ENCODE assay signal across 22 cellular contexts in genomic region chr17:8029121-8029520, GRCh38. TPM values are rescaled to one million over a fixed set of nuclear protein-coding genes. Genes with fewer than 3 reads are reported as not detected.
A peak's percentile ranks its signal among the peaks of the same experiment; 100 is the strongest.
DNase-seq lines count a peak whose midpoint lies in the region; ATAC-seq, FAIRE-seq and TF ChIP-seq lines count a peak whose summit lies in the region.
"Had no signal": no experiment of that assay in that cellular context is flagged by ENCODE, and none has a peak within 500 bp of the region (broad histone marks: within the 10 kb centered on the region; RNA-seq: fewer than 3 reads in every experiment).

No MANE protein-coding gene starts in this region.

- H2AFZ ChIP-seq in K562 (ENCODE audit: low read depth, low read length): no peak overlapping the region

- no peaks in the 10 kb centered on the region for H3K79me2 ChIP-seq in K562 (ENCODE audit: control insufficient read depth, insufficient read depth, low read length)

- no peak for TF ChIP-seq RAD21 in K562 (CRISPR knock-in tag; conservative IDR thresholded peaks at IDR 0.05 in 1 of 2, IDR thresholded peaks at IDR 0.05 in 1 of 2)

- ATAC-seq in K562 (no peak; the same call in 2 of the 3 replicates), HG02623 (IDR thresholded peaks at IDR 0.05; ENCODE audit: unreplicated experiment) (no peak), HG02884 (IDR thresholded peaks at IDR 0.05; ENCODE audit: unreplicated experiment) (no peak)
- ATAC-seq: effector memory CD8-positive, alpha-beta T cell had no signal

- in situ Hi-C loops in K562 (cut with MboI): no loop called here

- TF ChIP-seq EP300 in K562 (IDR thresholded peaks at IDR 0.05; ENCODE audit: low read length): no peak

- H3K9me3 ChIP-seq in K562 (replicated peaks; ENCODE audit: control insufficient read depth, insufficient read depth, low read depth, low read length): no peaks in the 10 kb centered on the region
- H3K9me3 ChIP-seq: prostate gland had no signal

- intact Hi-C loops in K562 (cut with micrococcal nuclease): no loop called here

- no peaks in the 10 kb centered on the region for H4K20me1 ChIP-seq in K562 (replicated peaks; ENCODE audit: control insufficient read depth, insufficient read depth, low read length)

- POLR2A ChIA-PET in K562 (lab: Yijun Ruan, JAX): interaction anchor here (1.0 kb wide), 1 partner anchor 132 kb away, joined by 3 read pairs; no protein-coding TSS in a partner anchor

- 0% methylated on average over 5 of the region's 5 CpGs for WGBS in K562 (ENCODE audit: insufficient coverage, low coverage, missing lambda C conversion rate)

- no peaks in the 10 kb centered on the region; a peak in 1 of 5 replicates for H3K4me1 ChIP-seq in K562 (replicated peaks in 1 of 2; ENCODE audit: control insufficient read depth in 2 of 2, insufficient read depth in 2 of 2, low read length in 2 of 2)

- H3K4me2 ChIP-seq in K562 (ENCODE audit: insufficient read depth, low read length): no peak overlapping the region

- H3K9ac ChIP-seq in K562 (ENCODE audit: insufficient read depth in 1 of 2, low read depth in 2 of 2, low read length in 2 of 2): no peak overlapping the region

- TF ChIP-seq CTCF in AG09309 (IDR thresholded peaks at IDR 0.05; ENCODE audit: control insufficient read depth, insufficient read depth, low read depth, low read length, missing control alignments) (no peak), K562 (IDR thresholded peaks at IDR 0.05 in 2 of 3, conservative IDR thresholded peaks at IDR 0.05 in 1 of 3; ENCODE audit: insufficient read depth in 2 of 3, low read depth in 1 of 3, low read length in 3 of 3) (no peak)

- CTCF ChIA-PET in K562 (lab: Yijun Ruan, JAX; ENCODE audit: low intra/inter-chr PET ratio): no interaction called here

- peaks cover 0 to 14% of the 10 kb centered on the region in 2 experiments; a peak in 2 of 5 replicates for H3K27me3 ChIP-seq in K562 (ENCODE audit: control insufficient read depth in 2 of 2, insufficient read depth in 2 of 2, low read length in 2 of 2)

- H3K36me3 ChIP-seq in K562 (ENCODE audit: control insufficient read depth, insufficient read depth, low read length): no peaks in the 10 kb centered on the region
- H3K36me3 ChIP-seq: prostate gland had no signal

- no peak for TF ChIP-seq POLR2A in K562 (conservative IDR thresholded peaks at IDR 0.05)

- H3K4me3 ChIP-seq in AG09309 (ENCODE audit: control insufficient read depth, low read depth, low read length) (no peak overlapping the region), K562 (no peak overlapping the region)
- H3K4me3 ChIP-seq: prostate gland had no signal

- H3K9me1 ChIP-seq in K562 (ENCODE audit: control insufficient read depth, insufficient read depth, low read length): no peaks in the 10 kb centered on the region

- DNase-seq in AG09309 (ENCODE audit: low read depth) (peak; percentile 11), HPDE6-E6E7 (ENCODE audit: extremely low spot score) (peak; percentile 36), K562 (ENCODE audit: extremely low read depth in 1 of 4, low spot score in 3 of 4) (no peak), islet precursor cell (peak; percentile 74), 8988T (no peak), epidermal melanocyte (ENCODE audit: insufficient read length, low spot score) (no peak)
- DNase-seq: anterior cingulate cortex; CD4-positive, alpha-beta T cell; DMS79; effector memory CD8-positive, alpha-beta T cell; hippocampal formation; NCI-H1417; NCI-H524 treated with DMSO at 0.1 percent for 48 hours; nephron progenitor cell; SHP77 treated with DMSO at 0.1 percent for 48 hours had no signal

- FAIRE-seq in K562 (lab: Jason Lieb, UNC): no peak

- no peak overlapping the region for H3K27ac ChIP-seq in K562 (ENCODE audit: extremely low read depth, low read depth, low read length)
- H3K27ac ChIP-seq: prostate gland, VCaP had no signal

- BruUV-seq in K562 (replicated peaks; lab: Mats Ljungman, UMichigan): no TSS peak

TF ChIP-seq in K562, 482 proteins besides CTCF, POLR2A, EP300 and RAD21:
- TF ChIP-seq MCM2 (IDR thresholded peaks at IDR 0.05; ENCODE audit: low read depth) (no peak), CBX1 (IDR thresholded peaks at IDR 0.05; ENCODE audit: low read depth) (no peak), NFE2 (IDR thresholded peaks at IDR 0.05; ENCODE audit: low read depth) (peak; percentile 28; the same call in 1 of the 2 replicates)

RNA-seq across cellular contexts. Expression of gene ALOX15B, which starts 9.7 kb away (rescaled TPM):
- not detected in 2 replicates for total RNA-seq in K562 (2011; cell fraction: chromatin; rRNA removed; ENCODE audit: low replicate concordance)
- total RNA-seq in K562 (2011; cell fraction: nucleolus; rRNA removed): not detected in 2 replicates
- not detected in 2 replicates for total RNA-seq in K562 (2011; cell fraction: nucleoplasm; rRNA removed)
- total RNA-seq in K562 (2014; rRNA removed) (not detected in 2 replicates), K562 (2014; rRNA removed; fragmentation: Illumina TruSeq; extraction: Trizol) (not detected in 2 replicates), K562 (2015; rRNA removed; fragmentation: Illumina TruSeq; extraction: Trizol) (not detected in 2 replicates), K562 (2021) (0.04 and 0.07 TPM in 2 replicates)
- polyA plus RNA-seq in K562 (2011; rRNA removed) (not detected in 2 replicates), K562 (2014; fragmentation: Illumina TruSeq; extraction: Trizol) (not detected in 2 replicates), K562 (2014; fragmentation: Nextera tagmentation; extraction: Ambion mirVana) (not detected), K562 (2014; rRNA removed) (not detected in 2 replicates)
- not detected in 2 replicates for polyA plus RNA-seq in K562 (2011; cell fraction: cytosol; rRNA removed)
- polyA plus RNA-seq in K562 (2011; cell fraction: nucleus; rRNA removed): not detected in 2 replicates
- polyA plus RNA-seq in K562 (2012): not detected in 2 replicates
- not detected in 2 replicates for polyA minus RNA-seq in K562 (2011; rRNA and poly(A)+ RNA removed)
- polyA minus RNA-seq in K562 (2011; cell fraction: cytosol; rRNA and poly(A)+ RNA removed): not detected in 2 replicates
- not detected in 2 replicates for polyA minus RNA-seq in K562 (2011; cell fraction: nucleus; rRNA and poly(A)+ RNA removed)
- total RNA-seq: CD4-positive, alpha-beta T cell; chondrocyte had no signal

RNA-seq across cellular contexts. Expression of gene GUCY2D, which starts 26.7 kb away (rescaled TPM):
- not detected in 2 replicates for total RNA-seq in K562 (2011; cell fraction: chromatin; rRNA removed; ENCODE audit: low replicate concordance)
- not detected in 2 replicates for total RNA-seq in K562 (2011; cell fraction: nucleolus; rRNA removed)
- total RNA-seq in K562 (2011; cell fraction: nucleoplasm; rRNA removed): not detected in 2 replicates
- total RNA-seq in K562 (2014; rRNA removed): 0.05 TPM in 1 of 2 replicates, not detected in the other
- not detected in 2 replicates for total RNA-seq in K562 (2014; rRNA removed; fragmentation: Illumina TruSeq; extraction: Trizol)
- not detected in 2 replicates for total RNA-seq in K562 (2015; rRNA removed; fragmentation: Illumina TruSeq; extraction: Trizol)
- not detected in 2 replicates for total RNA-seq in K562 (2021)
- not detected in 2 replicates for polyA plus RNA-seq in K562 (2011; rRNA removed)
- polyA plus RNA-seq in K562 (2011; cell fraction: cytosol; rRNA removed): not detected in 2 replicates
- polyA plus RNA-seq in K562 (2011; cell fraction: nucleus; rRNA removed): not detected in 2 replicates
- polyA plus RNA-seq in K562 (2012): 0.26 TPM in 1 of 2 replicates, not detected in the other
- polyA plus RNA-seq in K562 (2014; fragmentation: Illumina TruSeq; extraction: Trizol): not detected in 2 replicates
- not detected for polyA plus RNA-seq in K562 (2014; fragmentation: Nextera tagmentation; extraction: Ambion mirVana)
- polyA plus RNA-seq in K562 (2014; rRNA removed): 0.03 TPM in 1 of 2 replicates, not detected in the other
- not detected in 2 replicates for polyA minus RNA-seq in K562 (2011; rRNA and poly(A)+ RNA removed)
- polyA minus RNA-seq in K562 (2011; cell fraction: cytosol; rRNA and poly(A)+ RNA removed): not detected in 2 replicates
- not detected in 2 replicates for polyA minus RNA-seq in K562 (2011; cell fraction: nucleus; rRNA and poly(A)+ RNA removed)
- total RNA-seq: chondrocyte, kidney epithelial cell, mesenteric fat pad had no signal

RNA-seq across cellular contexts. Expression of gene ALOX12B, which starts 58.4 kb away (rescaled TPM):
- total RNA-seq in K562 (2011; cell fraction: chromatin; rRNA removed; ENCODE audit: low replicate concordance): not detected in 2 replicates
- not detected in 2 replicates for total RNA-seq in K562 (2011; cell fraction: nucleolus; rRNA removed)
- not detected in 2 replicates for total RNA-seq in K562 (2011; cell fraction: nucleoplasm; rRNA removed)
- not detected in 2 replicates for total RNA-seq in K562 (2014; rRNA removed)
- total RNA-seq in K562 (2014; rRNA removed; fragmentation: Illumina TruSeq; extraction: Trizol): not detected in 2 replicates
- total RNA-seq in K562 (2015; rRNA removed; fragmentation: Illumina TruSeq; extraction: Trizol): not detected in 2 replicates
- not detected in 2 replicates for total RNA-seq in K562 (2021)
- polyA plus RNA-seq in K562 (2011; rRNA removed): not detected in 2 replicates
- not detected in 2 replicates for polyA plus RNA-seq in K562 (2011; cell fraction: cytosol; rRNA removed)
- polyA plus RNA-seq in K562 (2011; cell fraction: nucleus; rRNA removed): not detected in 2 replicates
- polyA plus RNA-seq in K562 (2012): not detected in 2 replicates
- not detected in 2 replicates for polyA plus RNA-seq in K562 (2014; fragmentation: Illumina TruSeq; extraction: Trizol)
- not detected for polyA plus RNA-seq in K562 (2014; fragmentation: Nextera tagmentation; extraction: Ambion mirVana)
- polyA plus RNA-seq in K562 (2014; rRNA removed): not detected in 2 replicates
- polyA minus RNA-seq in K562 (2011; rRNA and poly(A)+ RNA removed): not detected in 2 replicates
- polyA minus RNA-seq in K562 (2011; cell fraction: cytosol; rRNA and poly(A)+ RNA removed): not detected in 2 replicates
- not detected in 2 replicates for polyA minus RNA-seq in K562 (2011; cell fraction: nucleus; rRNA and poly(A)+ RNA removed)
- total RNA-seq: mesenteric fat pad had no signal

Comparison
In these comparisons a context has a peak if more than half of its experiments do, and no peak if none do; other contexts are left out.
1. DNase-seq: peak in AG09309 (single experiment), HPDE6-E6E7 (single experiment) and islet precursor cell (single experiment); none in K562 (0 of 4), 8988T (single experiment) and epidermal melanocyte (single experiment).